In the genomic region with DNA sequence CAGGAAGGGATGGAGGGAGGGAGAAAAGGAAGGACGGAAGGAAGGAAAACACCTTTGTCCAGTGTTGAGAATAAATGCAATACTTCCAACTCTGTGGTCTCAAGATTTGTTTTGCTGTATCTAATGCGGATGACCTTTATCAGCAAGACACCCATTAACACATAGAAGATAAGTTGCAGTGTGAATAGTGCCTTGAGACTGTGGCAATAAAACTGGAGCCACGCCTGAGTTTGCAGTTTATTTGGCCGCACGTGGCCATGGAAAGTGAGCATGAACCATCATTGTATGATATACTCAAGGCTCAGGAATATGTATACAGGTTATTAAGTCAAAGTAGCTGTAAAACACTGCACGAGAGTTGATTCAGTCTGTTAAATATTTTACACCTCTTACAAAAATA, we compare ENCODE assay signal across 18 cellular contexts.
"Had no signal": no experiment of that assay in that cellular context is flagged by ENCODE, and none has a peak within 500 bp of the region (broad histone marks: within the 10 kb centered on the region; RNA-seq: fewer than 3 reads in every experiment).

No MANE protein-coding gene starts in this region.

- ATAC-seq: activated CD8-positive, alpha-beta memory T cell treated with anti-CD3 and anti-CD28 coated beads, Interleukin-2, amount 10 ng/mL, durations not matched to agents 7 days and 5 days; activated CD8-positive, alpha-beta T cell treated with anti-CD3 and anti-CD28 coated beads for 36 hours; heart right ventricle; left lobe of liver; lower lobe of right lung; natural killer cell; stimulated activated naive CD8-positive, alpha-beta T cell treated with anti-CD3 and anti-CD28 coated beads, Interleukin-15, amount 100 ng/mL, for 72 hours; T-helper 17 cell had no signal

- DNase-seq: activated CD4-positive, alpha-beta T cell treated with anti-CD3 and anti-CD28 coated beads, Interleukin-2, amount 10 ng/mL, durations not matched to agents 24 days and 14 days; activated CD8-positive, alpha-beta memory T cell treated with anti-CD3 and anti-CD28 coated beads, Interleukin-2, amount 10 ng/mL, durations not matched to agents 7 days and 5 days; activated CD8-positive, alpha-beta T cell treated with anti-CD3 and anti-CD28 coated beads for 36 hours; activated effector memory CD4-positive, alpha-beta T cell treated with anti-CD3 and anti-CD28 coated beads, Interleukin-2, amount 50 U/mL, for 16 hours; activated naive CD4-positive, alpha-beta T cell treated with anti-CD3 and anti-CD28 coated beads, Interleukin-2, amount 10 ng/mL, durations not matched to agents 7 days and 5 days; activated T-cell treated with anti-CD3 and anti-CD28 coated beads for 4 hours; amygdala; cortex of kidney; foreskin fibroblast; heart right ventricle; lower lobe of right lung; natural killer cell; retina; stimulated activated CD4-positive, alpha-beta T cell treated with anti-CD3 and anti-CD28 coated beads, Interleukin-12 subunit alpha, Interleukin-12 subunit beta, amount 100 ng/mL, for 4 hours; stimulated activated naive CD8-positive, alpha-beta T cell treated with anti-CD3 and anti-CD28 coated beads, Interleukin-15, amount 100 ng/mL, for 72 hours; T-helper 17 cell; tibial artery had no signal
